1 cellular context compared by ENCODE assay signal in genomic region chr7:50467817-50468610, GRCh38.
TF ChIP-seq lines count a peak whose summit lies in the region.

No MANE protein-coding gene starts in this region.

TF ChIP-seq in K562, 482 proteins besides CTCF, POLR2A, EP300 and RAD21 (continued from another document):
- peak; percentile 70 for TF ChIP-seq USF1 (CRISPR knock-in tag; IDR thresholded peaks at IDR 0.05)
- peak; percentile 40; the same call in 1 of the 2 replicates for TF ChIP-seq CTBP1 (IDR thresholded peaks at IDR 0.05; ENCODE audit: borderline replicate concordance)
- TF ChIP-seq JUND (IDR thresholded peaks at IDR 0.05; ENCODE audit: borderline replicate concordance, low read depth, low read length), result 0 out of 2 replicates have a peak, but pooled peaks have one; percentile 36
- TF ChIP-seq JUND (tag; IDR thresholded peaks at IDR 0.05; ENCODE audit: borderline replicate concordance, low read depth, low read length), result no peak; the same call in 2 of the 3 replicates
- TF ChIP-seq ZNF740 (CRISPR knock-in tag; IDR thresholded peaks at IDR 0.05), result 0 out of 2 replicates have a peak, but pooled peaks have one; percentile 30
- TF ChIP-seq ZNF740 (tag; IDR thresholded peaks at IDR 0.05), result no peak
- TF ChIP-seq GTF2A2 (tag; IDR thresholded peaks at IDR 0.05), result no peak
- 0 out of 2 replicates have a peak, but pooled peaks have one; percentile 43 for TF ChIP-seq EP400 (IDR thresholded peaks at IDR 0.05)
- TF ChIP-seq SRF (CRISPR knock-in tag; IDR thresholded peaks at IDR 0.05), result 0 out of 4 replicates have a peak, but pooled peaks of 1 of the 2 experiments have one; percentile 17
- peak; percentile 57; the same call in 1 of the 2 replicates for TF ChIP-seq CREB3L1 (IDR thresholded peaks at IDR 0.05; ENCODE audit: borderline replicate concordance, low read depth)
- TF ChIP-seq FIP1L1 (IDR thresholded peaks at IDR 0.05; ENCODE audit: low read depth, low read length, poor library complexity, severe bottlenecking), result no peak
- no peak for TF ChIP-seq DIDO1 (tag; IDR thresholded peaks at IDR 0.05; ENCODE audit: low read depth)
- TF ChIP-seq MAX (CRISPR knock-in tag; IDR thresholded peaks at IDR 0.05), result peak; percentile 96
- peak; percentile 99 for TF ChIP-seq RB1 (IDR thresholded peaks at IDR 0.05; ENCODE audit: low read depth)
- TF ChIP-seq BCLAF1 (IDR thresholded peaks at IDR 0.05; ENCODE audit: borderline replicate concordance in 1 of 2, control insufficient read depth in 1 of 2, low read depth in 2 of 2, low read length in 1 of 2), result no peak
- peak; percentile 31; the same call in 1 of the 2 replicates for TF ChIP-seq TOE1 (IDR thresholded peaks at IDR 0.05; ENCODE audit: borderline replicate concordance)
- no peak for TF ChIP-seq TOE1 (CRISPR knock-in tag; IDR thresholded peaks at IDR 0.05; ENCODE audit: borderline replicate concordance, low read depth)
- TF ChIP-seq MYC (IDR thresholded peaks at IDR 0.05; ENCODE audit: low read depth, low read length), result peak; percentile 91
- no peak for TF ChIP-seq MYC (CRISPR knock-in tag; IDR thresholded peaks at IDR 0.05; ENCODE audit: borderline replicate concordance, low read depth)
- 0 out of 2 replicates have a peak, but pooled peaks have one; percentile 26 for TF ChIP-seq RNF2 (IDR thresholded peaks at IDR 0.05)
- TF ChIP-seq GATA2 (CRISPR knock-in tag; IDR thresholded peaks at IDR 0.05), result no peak
- peak; percentile 94 for TF ChIP-seq E2F1 (CRISPR knock-in tag; IDR thresholded peaks at IDR 0.05)
- TF ChIP-seq ARID2 (IDR thresholded peaks at IDR 0.05), result peak; percentile 87
- 0 out of 2 replicates have a peak, but pooled peaks have one; percentile 53 for TF ChIP-seq ZNF431 (CRISPR knock-in tag; IDR thresholded peaks at IDR 0.05)
- peak; percentile 67; the same call in 1 of the 2 replicates for TF ChIP-seq ZNF263 (CRISPR knock-in tag; IDR thresholded peaks at IDR 0.05; ENCODE audit: borderline replicate concordance)
- no peak for TF ChIP-seq NR2C1 (IDR thresholded peaks at IDR 0.05)
- TF ChIP-seq NR2C1 (tag; IDR thresholded peaks at IDR 0.05), result no peak
- peak; percentile 19; the same call in 1 of the 2 replicates for TF ChIP-seq MITF (IDR thresholded peaks at IDR 0.05)
- TF ChIP-seq DEAF1 (CRISPR knock-in tag; IDR thresholded peaks at IDR 0.05), result peak; percentile 85
- TF ChIP-seq BHLHE40 (IDR thresholded peaks at IDR 0.05; ENCODE audit: low read length), result peak; percentile 46; the same call in 1 of the 2 replicates
- peak in 1 of 2 experiments; percentile 42; a peak in 1 of 4 replicates for TF ChIP-seq RCOR1 (IDR thresholded peaks at IDR 0.05; ENCODE audit: borderline replicate concordance in 1 of 2, low read depth in 2 of 2, low read length in 2 of 2)
- no peak for TF ChIP-seq EWSR1 (IDR thresholded peaks at IDR 0.05; ENCODE audit: borderline replicate concordance, low read depth, partially characterized antibody)
- TF ChIP-seq CC2D1A (IDR thresholded peaks at IDR 0.05), result peak; percentile 71; the same call in 1 of the 2 replicates
- TF ChIP-seq FOXK1 (CRISPR knock-in tag; IDR thresholded peaks at IDR 0.05; ENCODE audit: borderline replicate concordance), result 0 out of 2 replicates have a peak, but pooled peaks have one; percentile 27
- 0 out of 4 replicates have a peak, but pooled peaks of 1 of the 2 experiments have one; percentile 38 for TF ChIP-seq NONO (IDR thresholded peaks at IDR 0.05; ENCODE audit: low read depth in 2 of 2, low read length in 1 of 2)
- no peak for TF ChIP-seq SAFB (IDR thresholded peaks at IDR 0.05; ENCODE audit: borderline replicate concordance, low read depth, low read length)
